Comparison of ENCODE assay signal across 8 cellular contexts in the genomic region with DNA sequence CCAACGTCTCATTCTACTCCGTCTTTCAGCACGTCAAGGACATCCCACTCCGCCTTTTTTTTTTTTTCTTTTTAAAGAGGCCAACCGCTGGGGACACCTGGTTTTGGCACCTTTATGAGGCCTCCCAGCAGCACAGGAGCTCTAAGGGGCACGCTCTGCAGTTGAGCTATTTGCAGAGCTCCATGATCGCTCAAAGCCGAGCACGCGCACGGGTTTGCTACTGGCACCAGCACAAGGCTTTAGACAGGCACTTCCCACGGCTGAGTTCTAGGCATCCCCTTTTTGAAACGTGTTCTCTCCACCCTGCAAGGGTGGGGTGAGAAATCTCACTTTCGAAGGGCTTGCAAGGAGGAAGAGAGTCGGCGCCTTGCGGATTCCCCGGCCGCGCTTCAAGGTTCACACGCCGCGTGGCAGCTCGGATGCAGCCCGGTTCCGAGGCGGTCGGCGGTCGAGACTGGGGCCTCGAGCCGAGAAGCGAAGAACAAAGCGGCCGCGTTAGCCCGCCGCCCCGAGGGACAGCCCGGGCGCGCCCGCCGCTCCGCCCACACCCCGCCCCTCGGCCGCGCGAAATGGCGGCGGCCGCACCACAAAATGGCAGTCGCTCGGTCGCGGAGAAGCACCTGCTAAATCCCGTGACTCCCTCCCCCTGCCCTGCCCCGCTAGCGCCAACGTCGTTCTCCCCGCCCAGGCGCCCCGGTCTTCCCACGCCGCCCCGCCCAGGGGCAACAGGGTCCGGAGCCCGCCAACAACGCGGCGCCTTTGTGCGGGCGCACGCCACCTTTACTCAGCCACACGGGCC. TPM values are rescaled to one million over a fixed set of nuclear protein-coding genes. Genes with fewer than 3 reads are reported as not detected.
DNase-seq lines count a peak whose midpoint lies in the region; ATAC-seq and TF ChIP-seq lines count a peak whose summit lies in the region.

No MANE protein-coding gene starts in this region.

- peak overlapping the region; percentile 30; the same call in 1 of the 3 replicates for H2BK15ac ChIP-seq in IMR-90 (ENCODE audit: low read depth, low read length)

- H3K27me3 ChIP-seq in IMR-90 (ENCODE audit: control insufficient read depth, insufficient read depth, low read length) (no peaks in the 10 kb centered on the region), OCI-LY3 (ENCODE audit: low read depth, low read length) (no peaks in the 10 kb centered on the region)

- H3K27ac ChIP-seq in IMR-90 (ENCODE audit: insufficient read depth, low read length), result peak overlapping the region; percentile 90
- peak overlapping the region; percentile 98 for H3K27ac ChIP-seq in OCI-LY3 (ENCODE audit: low read length)

- BruUV-seq in Calu3 (replicated peaks; lab: Mats Ljungman, UMichigan) (TSS peak; percentile 73), IMR-90 (replicated peaks; lab: Mats Ljungman, UMichigan) (TSS peak; percentile 56)

- H4K5ac ChIP-seq in IMR-90 (ENCODE audit: low read depth, low read length), result peak overlapping the region; percentile 39

- H4K20me1 ChIP-seq in IMR-90 (ENCODE audit: insufficient read depth, low read length) (no peaks in the 10 kb centered on the region), OCI-LY3 (ENCODE audit: insufficient read depth, low read length) (no peaks in the 10 kb centered on the region)

- H3K4me2 ChIP-seq in IMR-90 (ENCODE audit: low read depth, low read length) (peak overlapping the region; percentile 69), OCI-LY3 (ENCODE audit: low read length) (peak overlapping the region; percentile 83)

- TF ChIP-seq RAD21 in IMR-90 (IDR thresholded peaks at IDR 0.05; ENCODE audit: low read length), result no peak

- H3K9me3 ChIP-seq in IMR-90 (ENCODE audit: control insufficient read depth, insufficient read depth, low read length), result no peaks in the 10 kb centered on the region
- H3K9me3 ChIP-seq in OCI-LY3 (ENCODE audit: insufficient read depth, low read length), result no peaks in the 10 kb centered on the region

- H3K27ac Mint-ChIP-seq in Calu3 (ENCODE audit: unreplicated experiment), result peak overlapping the region; percentile 71

- CTCF ChIA-PET in Calu3 (lab: Charles Lee), result interaction anchor here (0.6 to 1.9 kb wide), 5 partner anchors 13 to 140 kb away, joined by 3 to 6 read pairs (median 3); a partner anchor contains a TSS
- CTCF ChIA-PET in IMR-90 (lab: Yijun Ruan, JAX), result interaction anchor here (0.6 kb wide), 1 partner anchor 28 kb away, joined by 3 read pairs; no protein-coding TSS in a partner anchor

- TF ChIP-seq CTCF in Calu3 (IDR thresholded peaks at IDR 0.05; ENCODE audit: unreplicated experiment) (no peak), IMR-90 (conservative IDR thresholded peaks at IDR 0.05; ENCODE audit: low read depth, low read length) (no peak), OCI-LY3 (IDR thresholded peaks at IDR 0.05; ENCODE audit: low read depth, low read length) (no peak), epithelial cell of esophagus (IDR thresholded peaks at IDR 0.05; ENCODE audit: insufficient read depth, low read depth, low read length, missing control alignments) (no peak)

- no peaks in the 10 kb centered on the region for H3K27me3 Mint-ChIP-seq in Calu3 (ENCODE audit: unreplicated experiment)

- peak overlapping the region; percentile 15 for H3K18ac ChIP-seq in IMR-90 (ENCODE audit: low read depth, low read length)

- H3K23ac ChIP-seq in IMR-90 (ENCODE audit: low read depth, low read length), result peak overlapping the region; percentile 55

- 0 out of 2 replicates have a peak overlapping the region, but pooled peaks have one; percentile 3 for H2BK20ac ChIP-seq in IMR-90 (ENCODE audit: low read depth, low read length)

- H2AK5ac ChIP-seq in IMR-90 (ENCODE audit: low read depth, low read length), result peak overlapping the region; percentile 90

- H3K9ac ChIP-seq in IMR-90 (ENCODE audit: low read depth, low read length), result peak overlapping the region; percentile 81
- peak overlapping the region; percentile 99 for H3K9ac ChIP-seq in OCI-LY3 (ENCODE audit: low read length)

- WGBS in IMR-90 (ENCODE audit: extremely low coverage in 2 of 2, insufficient read length in 1 of 2), 2 experiments, result 1% methylated on average over 62 of the region's 77 CpGs; no CpG with 5 or more reads in 1 of the 2 experiments

- in situ Hi-C loops in IMR-90 (cut with MboI; ENCODE audit: low sequenced_read_pairs), result no loop called here

- H2AFZ ChIP-seq in IMR-90 (replicated peaks; ENCODE audit: low read length, poor library complexity) (peak overlapping the region; percentile 98), OCI-LY3 (ENCODE audit: low read depth, low read length) (no peak overlapping the region)

- H3K79me2 ChIP-seq in OCI-LY3 (ENCODE audit: low read length), result peaks cover 11% of the 10 kb centered on the region

- peak overlapping the region; percentile 81 for H3K4me3 Mint-ChIP-seq in Calu3 (ENCODE audit: low read depth, unreplicated experiment)

- H4K91ac ChIP-seq in IMR-90 (ENCODE audit: insufficient read depth, low read depth, low read length), result peak overlapping the region; percentile 91

- dilution Hi-C loops in IMR-90 (cut with HindIII; ENCODE audit: low sequenced_read_pairs, unreplicated experiment), result no loop called here

- peak overlapping the region; percentile 90 for H3K4ac ChIP-seq in IMR-90 (ENCODE audit: low read depth, low read length)

- no peaks in the 10 kb centered on the region for H3K36me3 ChIP-seq in IMR-90 (ENCODE audit: control insufficient read depth, insufficient read depth, low read length)
- peaks cover 3% of the 10 kb centered on the region for H3K36me3 ChIP-seq in OCI-LY3 (replicated peaks; ENCODE audit: low read depth, low read length)

- peaks cover 43% of the 10 kb centered on the region for H3K36me3 Mint-ChIP-seq in Calu3 (ENCODE audit: insufficient read depth, unreplicated experiment)

- peak; percentile 66; the same call in 1 of the 2 replicates for TF ChIP-seq POLR2A in IMR-90 (IDR thresholded peaks at IDR 0.05; ENCODE audit: low read depth, low read length)

- H3K4me1 Mint-ChIP-seq in Calu3 (ENCODE audit: low read depth, unreplicated experiment), result peaks cover 10% of the 10 kb centered on the region

- peak overlapping the region; percentile 65 for H2BK120ac ChIP-seq in IMR-90 (ENCODE audit: low read depth, low read length)

- H3K14ac ChIP-seq in IMR-90 (replicated peaks; ENCODE audit: low read depth, low read length), result peak overlapping the region; percentile 91

- H2AK9ac ChIP-seq in IMR-90 (replicated peaks; ENCODE audit: low read depth, low read length, poor library complexity), result peak overlapping the region; percentile 99

- peaks cover 2% of the 10 kb centered on the region; the same call in 1 of the 2 replicates for H3K4me1 ChIP-seq in IMR-90 (ENCODE audit: control insufficient read depth, insufficient read depth, low read length)
- 0 out of 2 replicates have a peak, but pooled peaks cover 5% of the 10 kb centered on the region for H3K4me1 ChIP-seq in OCI-LY3 (ENCODE audit: low read length)

- H3K4me3 ChIP-seq in IMR-90 (ENCODE audit: insufficient read depth, low read depth, low read length) (peak overlapping the region; percentile 68), OCI-LY3 (ENCODE audit: low read length) (peak overlapping the region; percentile 91), epithelial cell of esophagus (ENCODE audit: low read length) (peak overlapping the region; percentile 87)

- peak overlapping the region; percentile 78 to 96 for H4K8ac ChIP-seq in IMR-90 (ENCODE audit: low read depth in 2 of 2, low read length in 2 of 2)

- intact Hi-C loops in Calu3 (cut with micrococcal nuclease; ENCODE audit: unreplicated experiment) (no loop called here), IMR-90 (cut with micrococcal nuclease) (loop anchor here (1.0 to 2.0 kb wide), 2 partner anchors 15 to 36 kb away; no protein-coding TSS in a partner anchor)

- POLR2A ChIA-PET in IMR-90 (lab: Charles Lee; ENCODE audit: unreplicated experiment), result interaction anchor here (0.9 kb wide), 1 partner anchor 89 kb away, joined by 5 read pairs; no protein-coding TSS in a partner anchor

- peak overlapping the region; percentile 91 for H2BK5ac ChIP-seq in IMR-90 (ENCODE audit: low read depth, low read length, poor library complexity, severe bottlenecking)

- ATAC-seq in GM21526 (IDR thresholded peaks at IDR 0.05; ENCODE audit: low FRiP score, unreplicated experiment) (peak; percentile 44), IMR-90 (ENCODE audit: low read depth) (peak; percentile 69)

- no peaks in the 10 kb centered on the region for H3K9me3 Mint-ChIP-seq in Calu3 (ENCODE audit: low read depth, unreplicated experiment)

- DNase-seq in Calu3, result peak; percentile 85
- peak; percentile 91 for DNase-seq in IMR-90
- DNase-seq in activated T-cell treated with anti-CD3 and anti-CD28 coated beads for 24 hours (ENCODE audit: low read depth), result peak; percentile 85
- DNase-seq in epithelial cell of esophagus (ENCODE audit: low read depth), result peak; percentile 92
- peak; percentile 88 for DNase-seq in mucosa of gallbladder (ENCODE audit: low spot score)
- DNase-seq in stimulated activated CD8-positive, alpha-beta memory T cell treated with anti-CD3 and anti-CD28 coated beads, Interleukin-4, amount 100 ng/mL, for 24 hours (ENCODE audit: low read depth), result peak; percentile 83

- no peaks in the 10 kb centered on the region; the same call in 1 of the 2 replicates for H3K9me1 ChIP-seq in IMR-90 (ENCODE audit: insufficient read depth, low read length)

- H3K79me1 ChIP-seq in IMR-90 (ENCODE audit: low read depth in 1 of 2, low read length in 2 of 2), result peaks cover 5 to 24% of the 10 kb centered on the region in 2 experiments; a peak in 3 of 4 replicates

- peak overlapping the region; percentile 93 for H3K56ac ChIP-seq in IMR-90 (ENCODE audit: extremely low read depth, insufficient read depth, low read length)

TF ChIP-seq in IMR-90, 13 proteins besides CTCF, POLR2A, EP300 and RAD21 (continues in another document):
- TF ChIP-seq MAFK (IDR thresholded peaks at IDR 0.05; ENCODE audit: low read depth, low read length) (no peak), MXI1 (IDR thresholded peaks at IDR 0.05; ENCODE audit: borderline replicate concordance, low read depth, low read length) (peak; percentile 17; the same call in 1 of the 2 replicates), BHLHE40 (IDR thresholded peaks at IDR 0.05; ENCODE audit: low read depth, low read length) (peak; percentile 37; the same call in 1 of the 2 replicates), NFE2L2 (IDR thresholded peaks at IDR 0.05; ENCODE audit: low read depth, low read length) (peak; percentile 10; the same call in 1 of the 2 replicates), MAZ (IDR thresholded peaks at IDR 0.05; ENCODE audit: borderline replicate concordance, low read depth, low read length) (peak; percentile 93; the same call in 1 of the 2 replicates)

RNA-seq across cellular contexts. Expression of a gene that starts 12.9 kb away (rescaled TPM):
- total RNA-seq in Calu3 (2022) (48.3 and 53.6 TPM in 2 replicates), IMR-90 (2012; rRNA removed) (15.8 and 20.3 TPM in 2 replicates), mucosa of gallbladder (44.5 TPM)
- 7.6 and 9.4 TPM in 2 replicates for polyA plus RNA-seq in IMR-90 (2012; rRNA removed)
- 1.7 and 3.2 TPM in 2 replicates for polyA plus RNA-seq in IMR-90 (2012; cell fraction: cytosol; rRNA removed)
- polyA plus RNA-seq in IMR-90 (2012; cell fraction: nucleus; rRNA removed; ENCODE audit: low replicate concordance), result 24.4 and 38.3 TPM in 2 replicates

RNA-seq across cellular contexts. Expression of a gene that starts 27.2 kb away (rescaled TPM):
- total RNA-seq in Calu3 (2022), result 3.3 and 3.6 TPM in 2 replicates
- 1.4 and 2.8 TPM in 2 replicates for total RNA-seq in IMR-90 (2012; rRNA removed)
- 2.4 and 2.6 TPM in 2 replicates for polyA plus RNA-seq in IMR-90 (2012; rRNA removed)
- 0.44 and 0.71 TPM in 2 replicates for polyA plus RNA-seq in IMR-90 (2012; cell fraction: cytosol; rRNA removed)
- polyA plus RNA-seq in IMR-90 (2012; cell fraction: nucleus; rRNA removed; ENCODE audit: low replicate concordance), result 0.13 and 1.4 TPM in 2 replicates
- total RNA-seq in mucosa of gallbladder, result 2.0 TPM

Comparison
In these comparisons a context has a peak if more than half of its experiments do, and no peak if none do; other contexts are left out.
1. Peak in every context shown above with its lines: DNase-seq, ATAC-seq, H3K4me3 ChIP-seq and H3K27ac ChIP-seq.